ENCODE assay signal across 24 cellular contexts in genomic region chr10:31621733-31622132, GRCh38.
"Had no signal": no experiment of that assay in that cellular context is flagged by ENCODE, and none has a peak within 500 bp of the region (broad histone marks: within the 10 kb centered on the region; RNA-seq: fewer than 3 reads in every experiment).

No MANE protein-coding gene starts in this region.

- H3K36me3 ChIP-seq: breast epithelium had no signal

- H3K4me2 ChIP-seq: KMS-11 had no signal

- DNase-seq: activated CD4-positive, alpha-beta T cell treated with anti-CD3 and anti-CD28 coated beads for 48 hours; activated CD4-positive, alpha-beta T cell treated with anti-CD3 and anti-CD28 coated beads, Interleukin-2, amount 50 U/mL, for 4 hours; activated CD4-positive, CD25-positive, alpha-beta regulatory T cell treated with anti-CD3 and anti-CD28 coated beads, Interleukin-2, amount 50 U/mL, for 72 hours; activated CD8-positive, alpha-beta memory T cell treated with anti-CD3 and anti-CD28 coated beads, Interleukin-2, amount 10 ng/mL, durations not matched to agents 7 days and 5 days; activated effector memory CD4-positive, alpha-beta T cell treated with Interleukin-2 at 50 U/mL for 16 hours; activated naive CD4-positive, alpha-beta T cell; activated T-cell treated with anti-CD3 and anti-CD28 coated beads, Interleukin-2, amount 50 U/mL, for 24 hours; aorta; NCI-H1092; NCI-H1417; NCI-H2029; NCI-H2107; NCI-H510A treated with DMSO at 0.1 percent for 48 hours; NCI-H69; NK-92 treated with Interleukin-12 subunit alpha and Interleukin-12 subunit beta, amount 100 ng/mL, for 24 hours; OCI-M1; Right ventricle myocardium superior; RPMI8226; T-helper 17 cell; T-helper 9 cell had no signal

- H3K4me3 ChIP-seq: breast epithelium had no signal

- H3K4me1 ChIP-seq: breast epithelium had no signal

- H3K9ac ChIP-seq: KMS-11 had no signal

- H3K27me3 ChIP-seq: breast epithelium had no signal

- ATAC-seq: activated CD8-positive, alpha-beta memory T cell treated with anti-CD3 and anti-CD28 coated beads, Interleukin-2, amount 10 ng/mL, durations not matched to agents 7 days and 5 days; Panc1; T-helper 17 cell; WTC11 had no signal

- H3K27ac ChIP-seq: KMS-11 had no signal
